ENCODE assay signal across 21 cellular contexts in genomic region chr7:73945022-73945421, GRCh38.
DNase-seq lines count a peak whose midpoint lies in the region; ATAC-seq, FAIRE-seq and TF ChIP-seq lines count a peak whose summit lies in the region.
"Had no signal": no experiment of that assay in that cellular context is flagged by ENCODE, and none has a peak within 500 bp of the region (broad histone marks: within the 10 kb centered on the region; RNA-seq: fewer than 3 reads in every experiment).

No MANE protein-coding gene starts in this region.

- TF ChIP-seq RAD21 in SK-N-SH (IDR thresholded peaks at IDR 0.05; ENCODE audit: low read length) (no peak), H1 (IDR thresholded peaks at IDR 0.05 in 1 of 2, conservative IDR thresholded peaks at IDR 0.05 in 1 of 2; ENCODE audit: low read depth in 2 of 2, low read length in 2 of 2) (no peak)

- H2BK12ac ChIP-seq in H1 (ENCODE audit: low read depth, low read length) = no peak overlapping the region

- no peak overlapping the region for H2BK20ac ChIP-seq in H1 (ENCODE audit: low read length)

- no peak overlapping the region for H4K8ac ChIP-seq in H1 (ENCODE audit: extremely low read depth, insufficient read depth, low read length)

- H3K27me3 ChIP-seq in SK-N-SH (ENCODE audit: insufficient read depth) (no peaks in the 10 kb centered on the region), H1 (replicated peaks in 1 of 4; ENCODE audit: control insufficient read depth in 3 of 4, extremely low read depth in 1 of 4, insufficient read depth in 3 of 4, low read length in 3 of 4) (no peaks in the 10 kb centered on the region)
- H3K27me3 ChIP-seq: BLaER1 treated with 17β-estradiol and CSF1 and Interleukin-3, amounts not matched to agents 10 nM and 100 nM had no signal

- no peak overlapping the region for H4K91ac ChIP-seq in H1 (replicated peaks; ENCODE audit: insufficient read length, low read length)

- H2AK5ac ChIP-seq in H1 (ENCODE audit: low read depth, low read length) = no peak overlapping the region

- no peak for ATAC-seq in SK-N-SH treated with all-trans-retinoic acid at 6 μM for 48 hours
- ATAC-seq: CD8-positive, alpha-beta T cell had no signal

- POLR2A ChIA-PET in SK-N-SH (lab: Yijun Ruan, JAX) (no interaction called here), HEK293 (lab: Yijun Ruan, JAX) (no interaction called here), H1 (lab: Charles Lee; ENCODE audit: partially characterized antibody) (no interaction called here)

- no peak overlapping the region for H3K4ac ChIP-seq in H1 (replicated peaks; ENCODE audit: insufficient read length, low read depth, low read length)

- no peaks in the 10 kb centered on the region for H3F3A ChIP-seq in SK-N-SH (replicated peaks; ENCODE audit: insufficient read depth)

- H3K4me2 ChIP-seq in SK-N-SH (no peak overlapping the region), H1 (ENCODE audit: insufficient read depth in 1 of 2, low read depth in 2 of 2, low read length in 2 of 2) (no peak overlapping the region)
- H3K4me2 ChIP-seq: BLaER1 treated with 17β-estradiol and CSF1 and Interleukin-3, amounts not matched to agents 10 nM and 100 nM had no signal

- TF ChIP-seq CTCF in SK-N-SH (IDR thresholded peaks at IDR 0.05) = no peak
- no peak for TF ChIP-seq CTCF in HEK293 (tag by site-specific recombination; IDR thresholded peaks at IDR 0.05)
- no peak for TF ChIP-seq CTCF in H1 (IDR thresholded peaks at IDR 0.05; ENCODE audit: control extremely low read depth in 1 of 3, insufficient read depth in 1 of 3, low read depth in 1 of 3, low read length in 3 of 3)

- no peak for FAIRE-seq in H1 (lab: Jason Lieb, UNC)
- FAIRE-seq: A204.1, D721Med, G401.6, GM12891, GM19239 had no signal

- no peak overlapping the region for H3K56ac ChIP-seq in H1 (replicated peaks; ENCODE audit: insufficient read length, low read depth, low read length)

- H4K5ac ChIP-seq in H1 (ENCODE audit: insufficient read length, low read depth, low read length) = no peak overlapping the region

- no peaks in the 10 kb centered on the region for H3K79me2 ChIP-seq in SK-N-SH (ENCODE audit: insufficient read depth)
- no peaks in the 10 kb centered on the region for H3K79me2 ChIP-seq in H1 (ENCODE audit: control insufficient read depth in 1 of 2, insufficient read depth in 2 of 2, low read length in 2 of 2)

- TF ChIP-seq EP300 in SK-N-SH (IDR thresholded peaks at IDR 0.05; ENCODE audit: borderline replicate concordance in 1 of 2, low read depth in 1 of 2, low read length in 1 of 2) (no peak), H1 (IDR thresholded peaks at IDR 0.05; ENCODE audit: borderline replicate concordance in 1 of 2, low read depth in 2 of 2, low read length in 2 of 2) (no peak)

- DNase-seq in SK-N-SH (no peak), H1 (ENCODE audit: low read depth in 1 of 2, low spot score in 2 of 2) (no peak), hypothalamus (lab: John Stamatoyannopoulos, UW) (no peak), NCI-H1694 treated with DMSO at 0.1 percent for 48 hours (lab: John Stamatoyannopoulos, UW) (no peak)
- DNase-seq: AML-193; Caco-2; Calu3; CD4-positive, alpha-beta T cell; CD8-positive, alpha-beta T cell; DMS79 treated with DMSO at 0.1 percent for 48 hours; GF-D8 had no signal

- peaks cover 30% of the 10 kb centered on the region for H3K9me3 ChIP-seq in SK-N-SH
- H3K9me3 ChIP-seq in HEK293 (ENCODE audit: control insufficient read depth, insufficient read depth, low read depth, low read length) = no peaks in the 10 kb centered on the region
- H3K9me3 ChIP-seq in H1 (ENCODE audit: insufficient read depth in 2 of 2, low read depth in 1 of 2, low read length in 1 of 2) = peaks cover 0 to 11% of the 10 kb centered on the region in 2 experiments; a peak in 2 of 4 replicates

- no peak overlapping the region for H3K27ac ChIP-seq in SK-N-SH (ENCODE audit: low read depth in 2 of 2, low read length in 1 of 2)
- no peak overlapping the region for H3K27ac ChIP-seq in HEK293 (ENCODE audit: extremely low read depth, low read depth, low read length)
- H3K27ac ChIP-seq in H1 (ENCODE audit: low read depth, low read length) = no peak overlapping the region
- H3K27ac ChIP-seq: 22Rv1; BLaER1 treated with 17β-estradiol and CSF1 and Interleukin-3, amounts not matched to agents 10 nM and 100 nM; C4-2B had no signal

- H2BK15ac ChIP-seq in H1 (ENCODE audit: low read length) = no peak overlapping the region

- no peak overlapping the region for H3K18ac ChIP-seq in H1 (ENCODE audit: extremely low read depth, low read length)

- no peak overlapping the region for H3K4me3 ChIP-seq in SK-N-SH (ENCODE audit: low read depth in 2 of 2, low read length in 1 of 2)
- H3K4me3 ChIP-seq in HEK293 (ENCODE audit: low read depth, low read length) = no peak overlapping the region
- no peak overlapping the region for H3K4me3 ChIP-seq in H1 (ENCODE audit: extremely low read depth in 1 of 4, insufficient read depth in 2 of 4, low read depth in 3 of 4, low read length in 4 of 4)
- H3K4me3 ChIP-seq: BLaER1 treated with 17β-estradiol and CSF1 and Interleukin-3, amounts not matched to agents 10 nM and 100 nM had no signal

- H3K9me2 ChIP-seq in SK-N-SH = no peaks in the 10 kb centered on the region

- H3K23me2 ChIP-seq in H1 (ENCODE audit: low read depth, low read length) = no peaks in the 10 kb centered on the region; the same call in 1 of the 2 replicates

- no peak overlapping the region for H2BK5ac ChIP-seq in H1 (ENCODE audit: low read depth, low read length)

- H2BK120ac ChIP-seq in H1 (replicated peaks; ENCODE audit: low read depth, low read length) = no peak overlapping the region

- no peaks in the 10 kb centered on the region for H4K20me1 ChIP-seq in SK-N-SH (ENCODE audit: insufficient read depth)
- H4K20me1 ChIP-seq in H1 (replicated peaks in 1 of 2; ENCODE audit: control insufficient read depth in 1 of 2, insufficient read depth in 2 of 2, low read length in 2 of 2) = no peaks in the 10 kb centered on the region
- H4K20me1 ChIP-seq: BLaER1 treated with 17β-estradiol and CSF1 and Interleukin-3, amounts not matched to agents 10 nM and 100 nM had no signal

- H3K4me1 ChIP-seq in SK-N-SH (ENCODE audit: control insufficient read depth in 1 of 2, insufficient read depth in 2 of 2, low read depth in 1 of 2, low read length in 1 of 2) = no peaks in the 10 kb centered on the region
- H3K4me1 ChIP-seq in HEK293 (ENCODE audit: control insufficient read depth, insufficient read depth, low read length) = no peaks in the 10 kb centered on the region
- no peaks in the 10 kb centered on the region for H3K4me1 ChIP-seq in H1 (replicated peaks in 1 of 4; ENCODE audit: control insufficient read depth in 3 of 4, insufficient read depth in 4 of 4, low read length in 3 of 4)
- H3K4me1 ChIP-seq: Caco-2 had no signal

- H2AFZ ChIP-seq in SK-N-SH (ENCODE audit: low read depth) (no peak overlapping the region), H1 (ENCODE audit: low read length) (no peak overlapping the region)

- WGBS in SK-N-SH (ENCODE audit: low lambda C conversion rate) = 82% methylated on average over 2 of the region's 2 CpGs
- WGBS in H1 (ENCODE audit: extremely low coverage in 1 of 2, insufficient coverage in 1 of 2, insufficient read length in 1 of 2, insufficient replicate concordance in 2 of 2, low coverage in 1 of 2, low lambda C conversion rate in 2 of 2, missing lambda C conversion rate in 1 of 2), 2 experiments = 91% methylated on average over 2 of the region's 2 CpGs; no CpG with 5 or more reads in 1 of the 2 experiments

- CTCF ChIA-PET in SK-N-SH (lab: Yijun Ruan, JAX) = no interaction called here
- CTCF ChIA-PET in HEK293 (lab: Yijun Ruan, JAX) = no interaction called here
- CTCF ChIA-PET in H1 (lab: Charles Lee; ENCODE audit: partially characterized antibody) = no interaction called here

- TF ChIP-seq POLR2A in H1 (IDR thresholded peaks at IDR 0.05; ENCODE audit: control extremely low read depth in 1 of 2, low read depth in 2 of 2, low read length in 2 of 2) = no peak

- H3K79me1 ChIP-seq in H1 (ENCODE audit: low read depth, low read length) = no peaks in the 10 kb centered on the region

- no peaks in the 10 kb centered on the region for H3K36me3 ChIP-seq in SK-N-SH (replicated peaks in 1 of 2; ENCODE audit: control insufficient read depth in 1 of 2, insufficient read depth in 2 of 2, low read length in 1 of 2)
- no peaks in the 10 kb centered on the region for H3K36me3 ChIP-seq in HEK293 (ENCODE audit: control insufficient read depth in 2 of 2, insufficient read depth in 1 of 2, low read length in 2 of 2)
- no peaks in the 10 kb centered on the region for H3K36me3 ChIP-seq in H1 (ENCODE audit: control insufficient read depth in 2 of 4, insufficient read depth in 4 of 4, low read length in 3 of 4)
- H3K36me3 ChIP-seq: BLaER1 treated with 17β-estradiol and CSF1 and Interleukin-3, amounts not matched to agents 10 nM and 100 nM had no signal

- no peak overlapping the region for H3K23ac ChIP-seq in H1 (ENCODE audit: insufficient read length)

- no peak overlapping the region for H3K14ac ChIP-seq in H1 (ENCODE audit: insufficient read length)

- H3K9ac ChIP-seq in SK-N-SH (no peak overlapping the region), H1 (replicated peaks in 1 of 4; ENCODE audit: extremely low read depth in 1 of 4, low read depth in 3 of 4, low read length in 3 of 4) (no peak overlapping the region)
- H3K9ac ChIP-seq: BLaER1 treated with 17β-estradiol and CSF1 and Interleukin-3, amounts not matched to agents 10 nM and 100 nM had no signal

TF ChIP-seq in SK-N-SH treated with all-trans-retinoic acid at 6 μM for 48 hours, 23 proteins besides CTCF, POLR2A, EP300 and RAD21:
- TF ChIP-seq ZNF8 (CRISPR knock-in tag; IDR thresholded peaks at IDR 0.05) = peak; percentile 100
- no peak for TF ChIP-seq ZFP30 (CRISPR knock-in tag; IDR thresholded peaks at IDR 0.05)
- TF ChIP-seq RARB (CRISPR knock-in tag; IDR thresholded peaks at IDR 0.05) = no peak
TF ChIP-seq in SK-N-SH treated with all-trans-retinoic acid at 6 μM for 48 hours: peak in this region for 1.

TF ChIP-seq in HEK293, 187 proteins besides CTCF, POLR2A, EP300 and RAD21:
- no peak for TF ChIP-seq KLF16 (tag by site-specific recombination; IDR thresholded peaks at IDR 0.05)
- peak; percentile 39 for TF ChIP-seq SETDB1 (IDR thresholded peaks at IDR 0.05; ENCODE audit: insufficient read length, low read length)
- TF ChIP-seq ZNF146 (tag by site-specific recombination; IDR thresholded peaks at IDR 0.05) = peak; percentile 93

TF ChIP-seq in H1, 55 proteins besides CTCF, POLR2A, EP300 and RAD21 (continues in another document):
- peak in 1 of 2 experiments; percentile 68; a peak in 1 of 4 replicates for TF ChIP-seq HDAC2 (IDR thresholded peaks at IDR 0.05; ENCODE audit: borderline replicate concordance in 1 of 2, low read depth in 2 of 2, low read length in 2 of 2)
- no peak for TF ChIP-seq ATF2 (IDR thresholded peaks at IDR 0.05; ENCODE audit: low read length)
